2 cellular contexts compared by ENCODE assay signal in genomic region chr1:8776104-8776503, GRCh38.
TF ChIP-seq lines count a peak whose summit lies in the region.

No MANE protein-coding gene starts in this region.

TF ChIP-seq in SK-N-SH, 30 proteins besides CTCF, POLR2A, EP300 and RAD21 (continued from another document):
- TF ChIP-seq USF2 (IDR thresholded peaks at IDR 0.05; ENCODE audit: borderline replicate concordance, low read depth, low read length) (no peak), SMC3 (IDR thresholded peaks at IDR 0.05; ENCODE audit: low read depth, low read length) (no peak), EZH2phosphoT487 (IDR thresholded peaks at IDR 0.05; ENCODE audit: borderline replicate concordance, low read depth) (no peak), ZBTB33 (IDR thresholded peaks at IDR 0.05; ENCODE audit: borderline replicate concordance, low read depth) (no peak), POLR2AphosphoS5 (IDR thresholded peaks at IDR 0.05; ENCODE audit: low read depth, low read length) (no peak), GATA2 (CRISPR knock-in tag; IDR thresholded peaks at IDR 0.05) (no peak), MEF2A (IDR thresholded peaks at IDR 0.05; ENCODE audit: borderline replicate concordance, low read depth) (no peak), RFX5 (IDR thresholded peaks at IDR 0.05; ENCODE audit: low read length) (no peak), MXI1 (IDR thresholded peaks at IDR 0.05; ENCODE audit: low read depth, low read length) (no peak)
TF ChIP-seq in SK-N-SH: peak in this region for 0.

TF ChIP-seq in SK-N-SH treated with all-trans-retinoic acid at 6 μM for 48 hours, 23 proteins besides CTCF, POLR2A, EP300 and RAD21 (continued from another document):
- TF ChIP-seq CREB5 (CRISPR knock-in tag; IDR thresholded peaks at IDR 0.05; ENCODE audit: low read depth) (no peak), RARB (CRISPR knock-in tag; IDR thresholded peaks at IDR 0.05) (no peak), ZNF565 (CRISPR knock-in tag; conservative IDR thresholded peaks at IDR 0.05; ENCODE audit: low read depth) (no peak), GLIS3 (CRISPR knock-in tag; IDR thresholded peaks at IDR 0.05) (no peak), TSHZ2 (CRISPR knock-in tag; IDR thresholded peaks at IDR 0.05) (no peak), CSDC2 (CRISPR knock-in tag; IDR thresholded peaks at IDR 0.05) (no peak), OSR1 (CRISPR knock-in tag; IDR thresholded peaks at IDR 0.05) (no peak), ZFP30 (CRISPR knock-in tag; IDR thresholded peaks at IDR 0.05) (no peak), ZNF70 (CRISPR knock-in tag; IDR thresholded peaks at IDR 0.05) (no peak), ZC3H10 (CRISPR knock-in tag; IDR thresholded peaks at IDR 0.05) (no peak), CSRNP3 (CRISPR knock-in tag; IDR thresholded peaks at IDR 0.05) (no peak), PATZ1 (CRISPR knock-in tag; IDR thresholded peaks at IDR 0.05; ENCODE audit: borderline replicate concordance) (no peak), ARNTL (CRISPR knock-in tag; IDR thresholded peaks at IDR 0.05; ENCODE audit: borderline replicate concordance, low read depth) (no peak)
